ENCODE assay signal across 25 cellular contexts in genomic region chr7:3650844-3651243, GRCh38.
A peak's percentile ranks its signal among the peaks of the same experiment; 100 is the strongest.
DNase-seq lines count a peak whose midpoint lies in the region; ATAC-seq lines count a peak whose summit lies in the region.
"Had no signal": no experiment of that assay in that cellular context is flagged by ENCODE, and none has a peak within 500 bp of the region (broad histone marks: within the 10 kb centered on the region; RNA-seq: fewer than 3 reads in every experiment).

No MANE protein-coding gene starts in this region.

- ATAC-seq in GM21825 (IDR thresholded peaks at IDR 0.05; ENCODE audit: unreplicated experiment), result no peak
- no peak for ATAC-seq in stimulated activated effector memory CD8-positive, alpha-beta T cell treated with anti-CD3 and anti-CD28 coated beads, Interleukin-12 subunit alpha, Interleukin-12 subunit beta, amount 100 ng/mL, for 72 hours
- ATAC-seq in HG03469 (IDR thresholded peaks at IDR 0.05; ENCODE audit: unreplicated experiment), result no peak
- ATAC-seq: GM12878, HCT116 had no signal

- H3K9me3 Mint-ChIP-seq in stimulated activated effector memory CD8-positive, alpha-beta T cell treated with anti-CD3 and anti-CD28 coated beads, Interleukin-12 subunit alpha, Interleukin-12 subunit beta, amount 100 ng/mL, for 72 hours, result no peaks in the 10 kb centered on the region
- H3K9me3 Mint-ChIP-seq: CD4-positive, alpha-beta memory T cell had no signal

- H3K4me1 Mint-ChIP-seq in stimulated activated effector memory CD8-positive, alpha-beta T cell treated with anti-CD3 and anti-CD28 coated beads, Interleukin-12 subunit alpha, Interleukin-12 subunit beta, amount 100 ng/mL, for 72 hours, result no peaks in the 10 kb centered on the region
- H3K4me1 Mint-ChIP-seq: CD4-positive, alpha-beta memory T cell had no signal

- no peak overlapping the region for H3K27ac Mint-ChIP-seq in stimulated activated effector memory CD8-positive, alpha-beta T cell treated with anti-CD3 and anti-CD28 coated beads, Interleukin-12 subunit alpha, Interleukin-12 subunit beta, amount 100 ng/mL, for 72 hours

- DNase-seq in ELR (ENCODE audit: low read depth) (peak; percentile 14), MV-4-11 (lab: John Stamatoyannopoulos, UW) (peak; percentile 3), astrocyte of the hippocampus (ENCODE audit: low read depth, low spot score) (peak; percentile 8), iris pigment epithelial cell (ENCODE audit: low read depth) (peak; percentile 21), SHP77 (lab: John Stamatoyannopoulos, UW) (no peak)
- no peak for DNase-seq in stimulated activated effector memory CD8-positive, alpha-beta T cell treated with anti-CD3 and anti-CD28 coated beads, Interleukin-12 subunit alpha, Interleukin-12 subunit beta, amount 100 ng/mL, for 72 hours (ENCODE audit: low spot score in 2 of 2)
- DNase-seq: 8988T; Caco-2; CD4-positive, alpha-beta memory T cell; DMS 273 treated with DMSO at 0.1 percent for 48 hours; DMS79 treated with DMSO at 0.1 percent for 48 hours; GM23248; Karpas-422; MG63; NCI-H1092; NCI-H1436; NCI-H2029 treated with DMSO at 0.1 percent for 48 hours; NCI-H2171; NCI-H524 treated with DMSO at 0.1 percent for 48 hours; NCI-H82; Peyer's patch had no signal

- H3K36me3 Mint-ChIP-seq in stimulated activated effector memory CD8-positive, alpha-beta T cell treated with anti-CD3 and anti-CD28 coated beads, Interleukin-12 subunit alpha, Interleukin-12 subunit beta, amount 100 ng/mL, for 72 hours, result no peaks in the 10 kb centered on the region
- H3K36me3 Mint-ChIP-seq: CD4-positive, alpha-beta memory T cell had no signal

- no peak overlapping the region for H3K4me3 Mint-ChIP-seq in stimulated activated effector memory CD8-positive, alpha-beta T cell treated with anti-CD3 and anti-CD28 coated beads, Interleukin-12 subunit alpha, Interleukin-12 subunit beta, amount 100 ng/mL, for 72 hours

Comparison
In these comparisons a context has a peak if more than half of its experiments do, and no peak if none do; other contexts are left out.
1. DNase-seq: peak in ELR (single experiment), MV-4-11 (single experiment), astrocyte of the hippocampus (single experiment) and iris pigment epithelial cell (single experiment); none in SHP77 (0 of 2) and stimulated activated effector memory CD8-positive, alpha-beta T cell treated with anti-CD3 and anti-CD28 coated beads, Interleukin-12 subunit alpha, Interleukin-12 subunit beta, amount 100 ng/mL, for 72 hours (0 of 2).